1 cellular context compared by ENCODE assay signal in the genomic region with DNA sequence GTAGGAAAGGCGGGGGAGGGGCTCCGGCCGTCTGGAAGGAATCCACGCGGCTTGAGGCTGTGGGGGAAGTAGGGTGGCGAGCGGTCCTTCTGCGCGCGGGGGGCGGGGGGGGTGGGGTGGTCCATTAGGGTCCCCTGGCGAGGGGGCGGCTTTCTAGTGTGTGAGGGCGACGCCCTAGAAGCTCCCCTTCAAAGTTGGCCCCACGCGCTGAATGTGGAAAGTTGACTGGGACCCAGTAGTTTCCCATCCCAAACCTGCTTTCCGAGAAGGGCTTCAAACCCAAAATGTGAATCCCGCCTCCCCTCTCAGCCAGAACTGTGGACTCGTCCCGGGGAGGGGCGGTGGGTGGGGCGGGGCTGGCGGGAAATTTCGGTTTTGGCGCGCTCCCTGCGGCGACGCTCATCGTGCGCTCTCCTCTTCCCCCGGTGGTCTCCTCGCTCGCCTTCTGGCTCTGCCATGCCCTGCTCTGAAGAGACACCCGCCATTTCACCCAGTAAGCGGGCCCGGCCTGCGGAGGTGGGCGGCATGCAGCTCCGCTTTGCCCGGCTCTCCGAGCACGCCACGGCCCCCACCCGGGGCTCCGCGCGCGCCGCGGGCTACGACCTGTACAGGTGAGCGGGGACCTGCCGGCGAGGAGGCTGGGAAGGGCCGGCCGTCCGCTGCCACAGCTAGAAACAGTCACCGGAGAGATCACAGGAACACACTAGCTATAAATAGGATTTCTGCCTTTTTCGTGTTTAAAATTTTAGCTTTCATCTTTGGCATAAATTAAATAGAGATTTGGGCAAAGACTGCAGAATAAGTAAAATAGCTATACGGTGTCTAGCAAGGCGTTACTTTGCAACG.
TF ChIP-seq lines count a peak whose summit lies in the region.

No MANE protein-coding gene starts in this region.

TF ChIP-seq in K562, 482 proteins besides CTCF, POLR2A, EP300 and RAD21 (continued from another document and continues in another):
- TF ChIP-seq, protein P1, sequence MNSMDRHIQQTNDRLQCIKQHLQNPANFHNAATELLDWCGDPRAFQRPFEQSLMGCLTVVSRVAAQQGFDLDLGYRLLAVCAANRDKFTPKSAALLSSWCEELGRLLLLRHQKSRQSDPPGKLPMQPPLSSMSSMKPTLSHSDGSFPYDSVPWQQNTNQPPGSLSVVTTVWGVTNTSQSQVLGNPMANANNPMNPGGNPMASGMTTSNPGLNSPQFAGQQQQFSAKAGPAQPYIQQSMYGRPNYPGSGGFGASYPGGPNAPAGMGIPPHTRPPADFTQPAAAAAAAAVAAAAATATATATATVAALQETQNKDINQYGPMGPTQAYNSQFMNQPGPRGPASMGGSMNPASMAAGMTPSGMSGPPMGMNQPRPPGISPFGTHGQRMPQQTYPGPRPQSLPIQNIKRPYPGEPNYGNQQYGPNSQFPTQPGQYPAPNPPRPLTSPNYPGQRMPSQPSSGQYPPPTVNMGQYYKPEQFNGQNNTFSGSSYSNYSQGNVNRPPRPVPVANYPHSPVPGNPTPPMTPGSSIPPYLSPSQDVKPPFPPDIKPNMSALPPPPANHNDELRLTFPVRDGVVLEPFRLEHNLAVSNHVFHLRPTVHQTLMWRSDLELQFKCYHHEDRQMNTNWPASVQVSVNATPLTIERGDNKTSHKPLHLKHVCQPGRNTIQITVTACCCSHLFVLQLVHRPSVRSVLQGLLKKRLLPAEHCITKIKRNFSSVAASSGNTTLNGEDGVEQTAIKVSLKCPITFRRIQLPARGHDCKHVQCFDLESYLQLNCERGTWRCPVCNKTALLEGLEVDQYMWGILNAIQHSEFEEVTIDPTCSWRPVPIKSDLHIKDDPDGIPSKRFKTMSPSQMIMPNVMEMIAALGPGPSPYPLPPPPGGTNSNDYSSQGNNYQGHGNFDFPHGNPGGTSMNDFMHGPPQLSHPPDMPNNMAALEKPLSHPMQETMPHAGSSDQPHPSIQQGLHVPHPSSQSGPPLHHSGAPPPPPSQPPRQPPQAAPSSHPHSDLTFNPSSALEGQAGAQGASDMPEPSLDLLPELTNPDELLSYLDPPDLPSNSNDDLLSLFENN (IDR thresholded peaks at IDR 0.05; ENCODE audit: low read depth in 2 of 2, low read length in 2 of 2): no peak
- TF ChIP-seq ZBTB8A (IDR thresholded peaks at IDR 0.05; ENCODE audit: partially characterized antibody): no peak
- TF ChIP-seq ZBTB1 (CRISPR knock-in tag; IDR thresholded peaks at IDR 0.05; ENCODE audit: borderline replicate concordance, low read depth): no peak
- no peak for TF ChIP-seq ZNF695 (CRISPR knock-in tag; IDR thresholded peaks at IDR 0.05)
- TF ChIP-seq, protein P2, sequence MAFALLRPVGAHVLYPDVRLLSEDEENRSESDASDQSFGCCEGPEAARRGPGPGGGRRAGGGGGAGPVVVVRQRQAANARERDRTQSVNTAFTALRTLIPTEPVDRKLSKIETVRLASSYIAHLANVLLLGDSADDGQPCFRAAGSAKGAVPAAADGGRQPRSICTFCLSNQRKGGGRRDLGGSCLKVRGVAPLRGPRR (CRISPR knock-in tag; IDR thresholded peaks at IDR 0.05): no peak
- TF ChIP-seq, protein P3, sequence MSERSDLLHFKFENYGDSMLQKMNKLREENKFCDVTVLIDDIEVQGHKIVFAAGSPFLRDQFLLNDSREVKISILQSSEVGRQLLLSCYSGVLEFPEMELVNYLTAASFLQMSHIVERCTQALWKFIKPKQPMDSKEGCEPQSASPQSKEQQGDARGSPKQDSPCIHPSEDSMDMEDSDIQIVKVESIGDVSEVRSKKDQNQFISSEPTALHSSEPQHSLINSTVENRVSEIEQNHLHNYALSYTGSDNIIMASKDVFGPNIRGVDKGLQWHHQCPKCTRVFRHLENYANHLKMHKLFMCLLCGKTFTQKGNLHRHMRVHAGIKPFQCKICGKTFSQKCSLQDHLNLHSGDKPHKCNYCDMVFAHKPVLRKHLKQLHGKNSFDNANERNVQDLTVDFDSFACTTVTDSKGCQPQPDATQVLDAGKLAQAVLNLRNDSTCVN (CRISPR knock-in tag; IDR thresholded peaks at IDR 0.05): no peak
- TF ChIP-seq CAMTA2 (CRISPR knock-in tag; conservative IDR thresholded peaks at IDR 0.05): no peak
- no peak for TF ChIP-seq ZBED1 (IDR thresholded peaks at IDR 0.05)
- TF ChIP-seq NFRKB (IDR thresholded peaks at IDR 0.05; ENCODE audit: low read depth): no peak
- TF ChIP-seq, protein P4, sequence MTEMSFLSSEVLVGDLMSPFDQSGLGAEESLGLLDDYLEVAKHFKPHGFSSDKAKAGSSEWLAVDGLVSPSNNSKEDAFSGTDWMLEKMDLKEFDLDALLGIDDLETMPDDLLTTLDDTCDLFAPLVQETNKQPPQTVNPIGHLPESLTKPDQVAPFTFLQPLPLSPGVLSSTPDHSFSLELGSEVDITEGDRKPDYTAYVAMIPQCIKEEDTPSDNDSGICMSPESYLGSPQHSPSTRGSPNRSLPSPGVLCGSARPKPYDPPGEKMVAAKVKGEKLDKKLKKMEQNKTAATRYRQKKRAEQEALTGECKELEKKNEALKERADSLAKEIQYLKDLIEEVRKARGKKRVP (CRISPR knock-in tag; IDR thresholded peaks at IDR 0.05): no peak
- TF ChIP-seq HOXB6 (CRISPR knock-in tag; IDR thresholded peaks at IDR 0.05; ENCODE audit: borderline replicate concordance): no peak
- no peak for TF ChIP-seq SIN3B (IDR thresholded peaks at IDR 0.05; ENCODE audit: low read depth)
- no peak for TF ChIP-seq OTX1 (CRISPR knock-in tag; IDR thresholded peaks at IDR 0.05)
- peak; percentile 97 for TF ChIP-seq SAP30 (IDR thresholded peaks at IDR 0.05; ENCODE audit: borderline replicate concordance, insufficient read depth, low read depth, low read length, poor library complexity, severe bottlenecking)
- no peak for TF ChIP-seq ZNF507 (tag; conservative IDR thresholded peaks at IDR 0.05)
- TF ChIP-seq HDAC1 (IDR thresholded peaks at IDR 0.05): peak in 1 of 2 experiments; percentile 89; a peak in 3 of 4 replicates
- no peak for TF ChIP-seq ZFX (CRISPR knock-in tag; IDR thresholded peaks at IDR 0.05)
- TF ChIP-seq GTF2A2 (tag; IDR thresholded peaks at IDR 0.05): no peak
- TF ChIP-seq FOXM1 (IDR thresholded peaks at IDR 0.05; ENCODE audit: low read depth): no peak
- TF ChIP-seq FOXM1 (CRISPR knock-in tag; IDR thresholded peaks at IDR 0.05; ENCODE audit: low read depth): no peak
- TF ChIP-seq NRF1 (conservative IDR thresholded peaks at IDR 0.05 in 1 of 2, IDR thresholded peaks at IDR 0.05 in 1 of 2): no peak
- no peak for TF ChIP-seq ESRRB (CRISPR knock-in tag; IDR thresholded peaks at IDR 0.05; ENCODE audit: borderline replicate concordance)
- TF ChIP-seq RBM25 (IDR thresholded peaks at IDR 0.05; ENCODE audit: low read depth, low read length, severe bottlenecking): no peak
- TF ChIP-seq ZNF274 (IDR thresholded peaks at IDR 0.05; ENCODE audit: borderline replicate concordance, low read depth, low read length): no peak
- TF ChIP-seq ZNF778 (CRISPR knock-in tag; IDR thresholded peaks at IDR 0.05): no peak
- no peak for TF ChIP-seq CC2D1A (IDR thresholded peaks at IDR 0.05)
- peak; percentile 56 for TF ChIP-seq E2F1 (CRISPR knock-in tag; IDR thresholded peaks at IDR 0.05)
- TF ChIP-seq CBX1 (IDR thresholded peaks at IDR 0.05; ENCODE audit: low read depth): no peak
- no peak for TF ChIP-seq ZNF175 (CRISPR knock-in tag; IDR thresholded peaks at IDR 0.05; ENCODE audit: low read depth)
- no peak for TF ChIP-seq RNF219 (CRISPR knock-in tag; IDR thresholded peaks at IDR 0.05)
- TF ChIP-seq EZH2 (IDR thresholded peaks at IDR 0.05; ENCODE audit: borderline replicate concordance, low read depth, low read length): no peak
- TF ChIP-seq, protein P5, sequence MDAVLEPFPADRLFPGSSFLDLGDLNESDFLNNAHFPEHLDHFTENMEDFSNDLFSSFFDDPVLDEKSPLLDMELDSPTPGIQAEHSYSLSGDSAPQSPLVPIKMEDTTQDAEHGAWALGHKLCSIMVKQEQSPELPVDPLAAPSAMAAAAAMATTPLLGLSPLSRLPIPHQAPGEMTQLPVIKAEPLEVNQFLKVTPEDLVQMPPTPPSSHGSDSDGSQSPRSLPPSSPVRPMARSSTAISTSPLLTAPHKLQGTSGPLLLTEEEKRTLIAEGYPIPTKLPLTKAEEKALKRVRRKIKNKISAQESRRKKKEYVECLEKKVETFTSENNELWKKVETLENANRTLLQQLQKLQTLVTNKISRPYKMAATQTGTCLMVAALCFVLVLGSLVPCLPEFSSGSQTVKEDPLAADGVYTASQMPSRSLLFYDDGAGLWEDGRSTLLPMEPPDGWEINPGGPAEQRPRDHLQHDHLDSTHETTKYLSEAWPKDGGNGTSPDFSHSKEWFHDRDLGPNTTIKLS (IDR thresholded peaks at IDR 0.05; ENCODE audit: borderline replicate concordance, low read depth): no peak
- peak; percentile 42; the same call in 1 of the 2 replicates for TF ChIP-seq CREM (IDR thresholded peaks at IDR 0.05; ENCODE audit: low read depth)
- TF ChIP-seq SRSF7 (optimal IDR thresholded peaks at IDR 0.05; ENCODE audit: low read depth, low read length): no peak
- no peak for TF ChIP-seq USF1 (CRISPR knock-in tag; IDR thresholded peaks at IDR 0.05)
- peak; percentile 29 for TF ChIP-seq TAF1 (IDR thresholded peaks at IDR 0.05; ENCODE audit: control insufficient read depth, extremely low read depth, insufficient read depth, low read length, severe bottlenecking)
- TF ChIP-seq SREBF1 (IDR thresholded peaks at IDR 0.05; ENCODE audit: borderline replicate concordance, low read depth, low read length): 0 out of 2 replicates have a peak, but pooled peaks have one; percentile 35
- no peak for TF ChIP-seq ZBTB33 (CRISPR knock-in tag; IDR thresholded peaks at IDR 0.05)
- no peak for TF ChIP-seq XRCC4 (IDR thresholded peaks at IDR 0.05; ENCODE audit: extremely low read depth, insufficient read depth, insufficient read length)
- no peak for TF ChIP-seq CSDE1 (IDR thresholded peaks at IDR 0.05)
- TF ChIP-seq, protein P6, sequence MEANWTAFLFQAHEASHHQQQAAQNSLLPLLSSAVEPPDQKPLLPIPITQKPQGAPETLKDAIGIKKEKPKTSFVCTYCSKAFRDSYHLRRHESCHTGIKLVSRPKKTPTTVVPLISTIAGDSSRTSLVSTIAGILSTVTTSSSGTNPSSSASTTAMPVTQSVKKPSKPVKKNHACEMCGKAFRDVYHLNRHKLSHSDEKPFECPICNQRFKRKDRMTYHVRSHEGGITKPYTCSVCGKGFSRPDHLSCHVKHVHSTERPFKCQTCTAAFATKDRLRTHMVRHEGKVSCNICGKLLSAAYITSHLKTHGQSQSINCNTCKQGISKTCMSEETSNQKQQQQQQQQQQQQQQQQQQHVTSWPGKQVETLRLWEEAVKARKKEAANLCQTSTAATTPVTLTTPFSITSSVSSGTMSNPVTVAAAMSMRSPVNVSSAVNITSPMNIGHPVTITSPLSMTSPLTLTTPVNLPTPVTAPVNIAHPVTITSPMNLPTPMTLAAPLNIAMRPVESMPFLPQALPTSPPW (CRISPR knock-in tag; IDR thresholded peaks at IDR 0.05): peak; percentile 98
- no peak for TF ChIP-seq CBX8 (IDR thresholded peaks at IDR 0.05; ENCODE audit: borderline replicate concordance, extremely low read depth, low read depth, low read length, poor library complexity, severe bottlenecking)
- peak; percentile 22 for TF ChIP-seq TAF9B (IDR thresholded peaks at IDR 0.05; ENCODE audit: partially characterized antibody)
- TF ChIP-seq, protein P7, sequence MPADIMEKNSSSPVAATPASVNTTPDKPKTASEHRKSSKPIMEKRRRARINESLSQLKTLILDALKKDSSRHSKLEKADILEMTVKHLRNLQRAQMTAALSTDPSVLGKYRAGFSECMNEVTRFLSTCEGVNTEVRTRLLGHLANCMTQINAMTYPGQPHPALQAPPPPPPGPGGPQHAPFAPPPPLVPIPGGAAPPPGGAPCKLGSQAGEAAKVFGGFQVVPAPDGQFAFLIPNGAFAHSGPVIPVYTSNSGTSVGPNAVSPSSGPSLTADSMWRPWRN (IDR thresholded peaks at IDR 0.05; ENCODE audit: low read depth): no peak
- no peak for TF ChIP-seq ZC3H8 (IDR thresholded peaks at IDR 0.05)
- TF ChIP-seq GABPB1 (CRISPR knock-in tag; IDR thresholded peaks at IDR 0.05): no peak
